Comparison of ENCODE assay signal across 8 cellular contexts in genomic region chr22:42662114-42663021, GRCh38. TPM values are rescaled to one million over a fixed set of nuclear protein-coding genes. Genes with fewer than 3 reads are reported as not detected.
DNase-seq lines count a peak whose midpoint lies in the region; ATAC-seq and TF ChIP-seq lines count a peak whose summit lies in the region.

No MANE protein-coding gene starts in this region.

- peaks cover 6% of the 10 kb centered on the region for H3K4me1 ChIP-seq in osteoblast (ENCODE audit: insufficient read depth, low read length)
- H3K4me1 ChIP-seq in thymus (ENCODE audit: control insufficient read depth, insufficient read depth, low read length), result peaks cover 3% of the 10 kb centered on the region

- H3K4me3 ChIP-seq in osteoblast (ENCODE audit: insufficient read depth, low read length) (peak overlapping the region; percentile 78), thymus (ENCODE audit: low read length) (peak overlapping the region; percentile 58)

- DNase-seq in EH (ENCODE audit: low read depth) (peak; percentile 75), SHP77 (lab: John Stamatoyannopoulos, UW) (peak; percentile 52 to 53), head of caudate nucleus (peak; percentile 64 to 92 (median 82)), osteoblast (ENCODE audit: insufficient read length, low spot score, missing footprints) (peak; percentile 97)
- peak; percentile 64 to 75 (median 70) for DNase-seq in activated naive CD4-positive, alpha-beta T cell (lab: John Stamatoyannopoulos, UW)

- intact Hi-C loops in head of caudate nucleus (cut with DNase I), result no loop called here

- H3K27me3 ChIP-seq in osteoblast (ENCODE audit: insufficient read depth, low read length) (no peaks in the 10 kb centered on the region), thymus (ENCODE audit: control insufficient read depth, insufficient read depth) (peaks cover 9% of the 10 kb centered on the region)

- ATAC-seq in HG03442 (IDR thresholded peaks at IDR 0.05; ENCODE audit: unreplicated experiment) (peak; percentile 44), HG03354 (IDR thresholded peaks at IDR 0.05; ENCODE audit: poor library complexity, severe bottlenecking, unreplicated experiment) (no peak)

- H3K36me3 ChIP-seq in osteoblast (ENCODE audit: insufficient read depth, low read length) (no peaks in the 10 kb centered on the region), thymus (ENCODE audit: control insufficient read depth, insufficient read depth) (no peaks in the 10 kb centered on the region)

- peak; percentile 75 for TF ChIP-seq CTCF in osteoblast (IDR thresholded peaks at IDR 0.05; ENCODE audit: extremely low read depth, low read depth, low read length)

- H3K79me2 ChIP-seq in osteoblast (ENCODE audit: insufficient read depth, low read length), result no peaks in the 10 kb centered on the region

- WGBS in thymus, result 11% methylated on average over 74 of the region's 74 CpGs

- H3K9me3 ChIP-seq in osteoblast (ENCODE audit: low read depth, low read length) (no peaks in the 10 kb centered on the region), thymus (ENCODE audit: control insufficient read depth) (no peaks in the 10 kb centered on the region)

- H2AFZ ChIP-seq in osteoblast (ENCODE audit: low read length), result peak overlapping the region; percentile 93

- H3K27ac ChIP-seq in osteoblast (ENCODE audit: low read depth, low read length) (peak overlapping the region; percentile 63), thymus (ENCODE audit: low read depth) (peak overlapping the region; percentile 42)

- H3K4me2 ChIP-seq in osteoblast (ENCODE audit: insufficient read depth, low read length), result peak overlapping the region; percentile 88

- no peaks in the 10 kb centered on the region for H4K20me1 ChIP-seq in osteoblast (ENCODE audit: insufficient read depth, low read length)

RNA-seq across cellular contexts. Expression of gene CYB5R3, which starts 13.2 kb away (rescaled TPM):
- 84.3 and 86.9 TPM in 2 replicates for total RNA-seq in osteoblast
- 70.7 TPM for polyA plus RNA-seq in thymus

RNA-seq across cellular contexts. Expression of gene ATP5MGL, which starts 22.0 kb away (rescaled TPM):
- total RNA-seq in osteoblast, result 0.72 and 1.2 TPM in 2 replicates
- 0.07 TPM for polyA plus RNA-seq in thymus

RNA-seq across cellular contexts. Expression of gene POLDIP3, which starts 47.7 kb away (rescaled TPM):
- total RNA-seq in osteoblast, result 21.2 and 22.4 TPM in 2 replicates
- 29.8 TPM for polyA plus RNA-seq in thymus

RNA-seq across cellular contexts. Expression of gene A4GALT, which starts 58.3 kb away (rescaled TPM):
- 19.9 and 24.2 TPM in 2 replicates for total RNA-seq in osteoblast
- polyA plus RNA-seq in thymus, result 20.9 TPM
